Comparison of ENCODE assay signal across 1 cellular context in genomic region chr19:47280183-47280797, GRCh38.
TF ChIP-seq lines count a peak whose summit lies in the region.

No MANE protein-coding gene starts in this region.

TF ChIP-seq in H1, 55 proteins besides CTCF, POLR2A, EP300 and RAD21:
- TF ChIP-seq KDM1A (IDR thresholded peaks at IDR 0.05; ENCODE audit: borderline replicate concordance, low read length) (peak; percentile 92; the same call in 1 of the 2 replicates), RXRA (IDR thresholded peaks at IDR 0.05; ENCODE audit: insufficient read depth, low read depth, low read length) (no peak), MAX (IDR thresholded peaks at IDR 0.05) (no peak), ATF2 (IDR thresholded peaks at IDR 0.05; ENCODE audit: low read length) (0 out of 2 replicates have a peak, but pooled peaks have one; percentile 32), KDM5A (IDR thresholded peaks at IDR 0.05; ENCODE audit: low read length) (no peak), CBX5 (IDR thresholded peaks at IDR 0.05; ENCODE audit: low read depth, low read length) (no peak)
TF ChIP-seq in H1: peak in this region for 2.
